ENCODE assay signal across 8 cellular contexts in genomic region chr15:70098461-70099166, GRCh38. TPM values are rescaled to one million over a fixed set of nuclear protein-coding genes. Genes with fewer than 3 reads are reported as not detected.
A peak's percentile ranks its signal among the peaks of the same experiment; 100 is the strongest.
DNase-seq lines count a peak whose midpoint lies in the region; ATAC-seq and TF ChIP-seq lines count a peak whose summit lies in the region.

No MANE protein-coding gene starts in this region.

- BruUV-seq in Panc1 (replicated peaks; lab: Mats Ljungman, UMichigan), result no TSS peak

- peak; percentile 9; the same call in 1 of the 2 replicates for ATAC-seq in Panc1
- no peak for ATAC-seq in HG03159 (IDR thresholded peaks at IDR 0.05; ENCODE audit: unreplicated experiment)

- H3K27ac ChIP-seq in Panc1 (ENCODE audit: low read length), result peak overlapping the region; percentile 86
- peak overlapping the region; percentile 78 for H3K27ac ChIP-seq in angular gyrus (ENCODE audit: low read depth, low read length)

- H3K4me3 ChIP-seq in Panc1 (ENCODE audit: low read depth in 2 of 2, low read length in 2 of 2), result peak overlapping the region; percentile 84 to 92
- peak overlapping the region; percentile 58 for H3K4me3 ChIP-seq in retinal pigment epithelial cell (ENCODE audit: low read length)

- TF ChIP-seq CTCF in Panc1 (IDR thresholded peaks at IDR 0.05), result no peak
- TF ChIP-seq CTCF in retinal pigment epithelial cell (conservative IDR thresholded peaks at IDR 0.05; ENCODE audit: low read depth, low read length), result no peak

- H3K9me3 ChIP-seq in Panc1 (ENCODE audit: control insufficient read depth, insufficient read depth, low read depth, low read length), result no peaks in the 10 kb centered on the region

- CTCF ChIA-PET in Panc1 (lab: Charles Lee), result interaction anchor here (0.6 to 0.7 kb wide), 2 partner anchors 359 to 369 kb away, joined by 3 to 8 read pairs; no protein-coding TSS in a partner anchor

- peaks cover 31% of the 10 kb centered on the region for H3K4me1 ChIP-seq in Panc1 (ENCODE audit: control insufficient read depth, insufficient read depth, low read length)

- no peaks in the 10 kb centered on the region for H3K27me3 ChIP-seq in Panc1 (ENCODE audit: control insufficient read depth, insufficient read depth, low read length)

- POLR2A ChIA-PET in Panc1 (lab: Charles Lee), result interaction anchor here (0.6 to 1.4 kb wide), 4 partner anchors 357 to 635 kb away, joined by 3 to 6 read pairs (median 4); no protein-coding TSS in a partner anchor

- intact Hi-C loops in Panc1 (cut with micrococcal nuclease; ENCODE audit: unreplicated experiment), result loop anchor here (10.0 kb wide), 2 partner anchors 366 to 524 kb away; no protein-coding TSS in a partner anchor

- in situ Hi-C loops in Panc1 (cut with HindIII; ENCODE audit: low pct_unique_long_range_greater_than_20kb, low sequenced_read_pairs), result no loop called here

- peaks cover 6% of the 10 kb centered on the region for H3K36me3 ChIP-seq in Panc1 (ENCODE audit: control insufficient read depth, insufficient read depth, low read length)

- DNase-seq in NCI-H510A treated with DMSO at 0.1 percent for 48 hours (lab: John Stamatoyannopoulos, UW) (peak; percentile 34), NCI-H510A (lab: John Stamatoyannopoulos, UW) (no peak), Panc1 (ENCODE audit: low read depth, low spot score) (no peak), hypothalamus (lab: John Stamatoyannopoulos, UW) (peak in 28 of 51 donors; percentile 35 to 87 (median 63)), retinal pigment epithelial cell (ENCODE audit: low read depth) (no peak), NCI-H2107 (lab: John Stamatoyannopoulos, UW) (no peak)

RNA-seq across cellular contexts. Expression of gene TLE3, which starts 0.9 kb away (rescaled TPM):
- 132 TPM for total RNA-seq in Panc1 (2021; ENCODE audit: unreplicated experiment)
- 94.7 TPM for polyA plus RNA-seq in Panc1 (2012; ENCODE audit: insufficient read length)

Comparison
In these comparisons a context has a peak if more than half of its experiments do, and no peak if none do; other contexts are left out.
1. DNase-seq: peak in NCI-H510A treated with DMSO at 0.1 percent for 48 hours (single experiment) and hypothalamus (28 of 51); none in NCI-H510A (single experiment), Panc1 (single experiment), retinal pigment epithelial cell (single experiment) and NCI-H2107 (single experiment).